Comparison of ENCODE assay signal across 21 cellular contexts in genomic region chr9:85401998-85402397, GRCh38.
DNase-seq lines count a peak whose midpoint lies in the region; ATAC-seq and TF ChIP-seq lines count a peak whose summit lies in the region.
"Had no signal": no experiment of that assay in that cellular context is flagged by ENCODE, and none has a peak within 500 bp of the region (broad histone marks: within the 10 kb centered on the region; RNA-seq: fewer than 3 reads in every experiment).

No MANE protein-coding gene starts in this region.

- no peaks in the 10 kb centered on the region for H3K9me3 Mint-ChIP-seq in type B pancreatic cell
- H3K9me3 Mint-ChIP-seq: activated B cell treated with CpG ODN at 0.5 μM for 24 hours; activated naive CD8-positive, alpha-beta T cell treated with anti-CD3 and anti-CD28 coated beads, Interleukin-2, amount 10 ng/mL, durations not matched to agents 7 days and 5 days; neural progenitor cell had no signal

- no peaks in the 10 kb centered on the region for H3K27me3 Mint-ChIP-seq in type B pancreatic cell

- no peaks in the 10 kb centered on the region for H3K4me1 ChIP-seq in mucosa of descending colon (ENCODE audit: low read depth)
- H3K4me1 ChIP-seq: BLaER1, neural progenitor cell had no signal

- no peak overlapping the region for H3K27ac Mint-ChIP-seq in type B pancreatic cell
- H3K27ac Mint-ChIP-seq: activated B cell treated with CpG ODN at 0.5 μM for 24 hours; activated CD8-positive, alpha-beta T cell treated with anti-CD3 and anti-CD28 coated beads, Interleukin-2, amount 10 ng/mL, durations not matched to agents 7 days and 5 days; activated naive CD8-positive, alpha-beta T cell treated with anti-CD3 and anti-CD28 coated beads, Interleukin-2, amount 10 ng/mL, durations not matched to agents 7 days and 5 days; activated T-cell treated with anti-CD3 and anti-CD28 coated beads, Interleukin-2, amount 50 U/mL, for 72 hours; immature natural killer cell; neural progenitor cell had no signal

- H3K36me3 Mint-ChIP-seq in type B pancreatic cell, result no peaks in the 10 kb centered on the region
- H3K36me3 Mint-ChIP-seq: activated naive CD8-positive, alpha-beta T cell treated with anti-CD3 and anti-CD28 coated beads, Interleukin-2, amount 10 ng/mL, durations not matched to agents 7 days and 5 days; immature natural killer cell; neural progenitor cell had no signal

- H3K36me3 ChIP-seq in mucosa of descending colon (ENCODE audit: low read depth), result no peaks in the 10 kb centered on the region
- H3K36me3 ChIP-seq: BLaER1, cardiac muscle cell, neural progenitor cell had no signal

- TF ChIP-seq CTCF in mucosa of descending colon (IDR thresholded peaks at IDR 0.05) (no peak), type B pancreatic cell (conservative IDR thresholded peaks at IDR 0.05) (no peak)

- peak; percentile 44 for ATAC-seq in mucosa of descending colon
- ATAC-seq in HG03095 (IDR thresholded peaks at IDR 0.05; ENCODE audit: unreplicated experiment), result no peak
- ATAC-seq: activated CD8-positive, alpha-beta T cell treated with anti-CD3 and anti-CD28 coated beads, Interleukin-2, amount 10 ng/mL, durations not matched to agents 7 days and 5 days; activated T-cell treated with anti-CD3 and anti-CD28 coated beads, Interleukin-2, amount 50 U/mL, for 72 hours; esophagus mucosa had no signal

- DNase-seq in Daoy (ENCODE audit: low read depth), result peak; percentile 83
- DNase-seq in dermis blood vessel endothelial cell, result peak; percentile 21
- DNase-seq in mucosa of descending colon, result no peak
- no peak for DNase-seq in type B pancreatic cell (ENCODE audit: extremely low spot score, unreplicated experiment)
- DNase-seq in NCI-H1417 treated with DMSO at 0.1 percent for 48 hours (lab: John Stamatoyannopoulos, UW), result no peak
- DNase-seq: activated B cell treated with CpG ODN at 0.5 μM for 24 hours; activated CD8-positive, alpha-beta T cell treated with anti-CD3 and anti-CD28 coated beads, Interleukin-2, amount 10 ng/mL, durations not matched to agents 7 days and 5 days; activated naive CD8-positive, alpha-beta T cell treated with anti-CD3 and anti-CD28 coated beads, Interleukin-2, amount 10 ng/mL, durations not matched to agents 7 days and 5 days; activated T-cell treated with anti-CD3 and anti-CD28 coated beads, Interleukin-2, amount 50 U/mL, for 72 hours; DMS153; dorsolateral prefrontal cortex; immature natural killer cell; NCI-H226; SHP77 treated with DMSO at 0.1 percent for 48 hours; T-helper 2 cell had no signal

- intact Hi-C loops in mucosa of descending colon (cut with DNase I, micrococcal nuclease), result no loop called here

- H3K4me3 ChIP-seq in mucosa of descending colon, result no peak overlapping the region
- H3K4me3 ChIP-seq: BLaER1, cardiac muscle cell, dorsolateral prefrontal cortex, neural progenitor cell had no signal

- H3K4me3 Mint-ChIP-seq in type B pancreatic cell, result no peak overlapping the region
- H3K4me3 Mint-ChIP-seq: activated B cell treated with CpG ODN at 0.5 μM for 24 hours; activated CD8-positive, alpha-beta T cell treated with anti-CD3 and anti-CD28 coated beads, Interleukin-2, amount 10 ng/mL, durations not matched to agents 7 days and 5 days; activated naive CD8-positive, alpha-beta T cell treated with anti-CD3 and anti-CD28 coated beads, Interleukin-2, amount 10 ng/mL, durations not matched to agents 7 days and 5 days; activated T-cell treated with anti-CD3 and anti-CD28 coated beads, Interleukin-2, amount 50 U/mL, for 72 hours; immature natural killer cell; neural progenitor cell had no signal

- no peaks in the 10 kb centered on the region for H3K9me3 ChIP-seq in mucosa of descending colon
- H3K9me3 ChIP-seq: BLaER1 had no signal

- peaks cover 12% of the 10 kb centered on the region for H3K4me1 Mint-ChIP-seq in type B pancreatic cell (ENCODE audit: unreplicated experiment)
- H3K4me1 Mint-ChIP-seq: activated B cell treated with CpG ODN at 0.5 μM for 24 hours; activated naive CD8-positive, alpha-beta T cell treated with anti-CD3 and anti-CD28 coated beads, Interleukin-2, amount 10 ng/mL, durations not matched to agents 7 days and 5 days; immature natural killer cell had no signal

TF ChIP-seq in PFSK-1, 5 proteins besides CTCF, POLR2A, EP300 and RAD21:
- peak in 1 of 2 experiments; percentile 62; a peak in 1 of 4 replicates for TF ChIP-seq REST (IDR thresholded peaks at IDR 0.05; ENCODE audit: insufficient read depth in 1 of 2, low read depth in 2 of 2, low read length in 2 of 2)
- no peak for TF ChIP-seq FOXP2 (optimal IDR thresholded peaks at IDR 0.05; ENCODE audit: borderline replicate concordance, extremely low read depth, extremely low read length, insufficient read depth)
- TF ChIP-seq TAF1 (IDR thresholded peaks at IDR 0.05; ENCODE audit: borderline replicate concordance, insufficient read depth, low read length), result no peak
- peak; percentile 69; the same call in 1 of the 2 replicates for TF ChIP-seq SIN3A (IDR thresholded peaks at IDR 0.05; ENCODE audit: borderline replicate concordance, insufficient read depth, low read length)
- no peak for TF ChIP-seq POLR2AphosphoS5 (IDR thresholded peaks at IDR 0.05; ENCODE audit: low read depth, low read length)

Comparison
In these comparisons a context has a peak if more than half of its experiments do, and no peak if none do; other contexts are left out.
1. DNase-seq: peak in Daoy (single experiment) and dermis blood vessel endothelial cell (single experiment); none in mucosa of descending colon (0 of 3), type B pancreatic cell (single experiment) and NCI-H1417 treated with DMSO at 0.1 percent for 48 hours (single experiment).